1 cellular context compared by ENCODE assay signal in genomic region chr20:34581341-34582189, GRCh38.
TF ChIP-seq lines count a peak whose summit lies in the region.

No MANE protein-coding gene starts in this region.

TF ChIP-seq in GM12878, 131 proteins besides CTCF, POLR2A, EP300 and RAD21 (continues in another document):
- TF ChIP-seq IKZF2 (IDR thresholded peaks at IDR 0.05) = peak; percentile 71 to 81
- no peak for TF ChIP-seq STAT3 (IDR thresholded peaks at IDR 0.05; ENCODE audit: low read depth, low read length)
- TF ChIP-seq SMAD5 (IDR thresholded peaks at IDR 0.05; ENCODE audit: low read depth) = no peak
- TF ChIP-seq LARP7 (IDR thresholded peaks at IDR 0.05) = no peak
- TF ChIP-seq SREBF1 (IDR thresholded peaks at IDR 0.05; ENCODE audit: low read length) = no peak
- no peak for TF ChIP-seq SIN3A (IDR thresholded peaks at IDR 0.05; ENCODE audit: low read depth, low read length)
- TF ChIP-seq TAF1 (IDR thresholded peaks at IDR 0.05; ENCODE audit: borderline replicate concordance, low read depth, low read length) = no peak
- no peak for TF ChIP-seq NR2C1 (IDR thresholded peaks at IDR 0.05)
- TF ChIP-seq ZNF217 (IDR thresholded peaks at IDR 0.05) = no peak
- peak; percentile 84 for TF ChIP-seq MTA2 (IDR thresholded peaks at IDR 0.05; ENCODE audit: low read depth)
- no peak for TF ChIP-seq CEBPZ (IDR thresholded peaks at IDR 0.05; ENCODE audit: low read depth, low read length)
- peak; percentile 54 for TF ChIP-seq ZNF687 (IDR thresholded peaks at IDR 0.05)
- peak; percentile 43; the same call in 1 of the 2 replicates for TF ChIP-seq ATF2 (IDR thresholded peaks at IDR 0.05; ENCODE audit: low read length)
- TF ChIP-seq WRNIP1 (IDR thresholded peaks at IDR 0.05; ENCODE audit: borderline replicate concordance, low read depth, low read length) = no peak
- peak; percentile 70 for TF ChIP-seq IKZF1 (conservative IDR thresholded peaks at IDR 0.05)
- peak; percentile 53; the same call in 1 of the 2 replicates for TF ChIP-seq CREM (IDR thresholded peaks at IDR 0.05; ENCODE audit: low read depth)
- peak; percentile 30; the same call in 1 of the 2 replicates for TF ChIP-seq FOXM1 (IDR thresholded peaks at IDR 0.05; ENCODE audit: low read depth, low read length)
- no peak for TF ChIP-seq SP1 (IDR thresholded peaks at IDR 0.05; ENCODE audit: low read depth, low read length)
- no peak for TF ChIP-seq PBX3 (IDR thresholded peaks at IDR 0.05; ENCODE audit: insufficient replicate concordance, low read depth, low read length)
- no peak for TF ChIP-seq HDGF (IDR thresholded peaks at IDR 0.05)
- TF ChIP-seq ELK1 (IDR thresholded peaks at IDR 0.05; ENCODE audit: low read depth, low read length) = no peak
- TF ChIP-seq JUNB (IDR thresholded peaks at IDR 0.05) = peak; percentile 73
- TF ChIP-seq SMARCA5 (IDR thresholded peaks at IDR 0.05) = no peak
- no peak for TF ChIP-seq SUZ12 (IDR thresholded peaks at IDR 0.05; ENCODE audit: unreplicated experiment)
- no peak for TF ChIP-seq CHD1 (IDR thresholded peaks at IDR 0.05; ENCODE audit: low read depth, low read length)
- TF ChIP-seq ZBTB40 (IDR thresholded peaks at IDR 0.05; ENCODE audit: borderline replicate concordance) = no peak
- TF ChIP-seq PML (IDR thresholded peaks at IDR 0.05; ENCODE audit: low read length) = no peak
- peak; percentile 26; the same call in 1 of the 2 replicates for TF ChIP-seq NBN (IDR thresholded peaks at IDR 0.05)
- no peak for TF ChIP-seq BMI1 (IDR thresholded peaks at IDR 0.05; ENCODE audit: borderline replicate concordance)
- TF ChIP-seq PKNOX1 (IDR thresholded peaks at IDR 0.05) = peak; percentile 62
- TF ChIP-seq ZBTB33 (IDR thresholded peaks at IDR 0.05) = no peak
- no peak for TF ChIP-seq EZH2 (IDR thresholded peaks at IDR 0.05; ENCODE audit: borderline replicate concordance, control insufficient read depth, low read depth, low read length)
- TF ChIP-seq SMC3 (IDR thresholded peaks at IDR 0.05; ENCODE audit: borderline replicate concordance, low read length) = no peak
- TF ChIP-seq BHLHE40 (IDR thresholded peaks at IDR 0.05; ENCODE audit: borderline replicate concordance in 1 of 2, low read depth in 2 of 2, low read length in 1 of 2) = no peak
- TF ChIP-seq SIX5 (IDR thresholded peaks at IDR 0.05; ENCODE audit: low read depth, low read length, severe bottlenecking) = no peak
- peak; percentile 82 for TF ChIP-seq RUNX3 (IDR thresholded peaks at IDR 0.05; ENCODE audit: low read length)
- TF ChIP-seq ZBTB11 (CRISPR knock-in tag; IDR thresholded peaks at IDR 0.05) = no peak
